ENCODE assay signal across 9 cellular contexts in the genomic region with DNA sequence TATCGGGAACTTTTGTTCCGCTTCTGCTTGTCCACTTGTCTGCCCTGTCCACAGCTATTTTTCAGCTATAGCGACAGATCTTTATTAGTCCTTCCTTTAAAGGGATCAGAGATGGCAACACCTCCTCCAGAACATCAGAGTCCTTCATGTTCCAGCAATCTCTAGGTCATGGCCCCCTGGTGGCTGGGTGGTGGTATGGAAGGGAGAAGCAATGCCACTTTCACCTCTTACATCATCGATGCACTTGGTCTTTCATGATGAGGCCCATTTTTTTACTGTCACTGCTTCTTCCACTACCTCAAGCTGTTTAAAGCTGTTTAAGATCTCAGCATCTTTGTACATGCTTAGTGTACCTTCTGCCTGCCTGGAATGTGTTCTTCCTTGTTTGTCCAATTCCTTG.
DNase-seq lines count a peak whose midpoint lies in the region; ATAC-seq lines count a peak whose summit lies in the region.
"Had no signal": no experiment of that assay in that cellular context is flagged by ENCODE, and none has a peak within 500 bp of the region (broad histone marks: within the 10 kb centered on the region; RNA-seq: fewer than 3 reads in every experiment).

No MANE protein-coding gene starts in this region.

- peak; percentile 55 for ATAC-seq in memory B cell (ENCODE audit: low read depth)
- ATAC-seq in GM18520 (IDR thresholded peaks at IDR 0.05; ENCODE audit: unreplicated experiment): no peak
- no peak for ATAC-seq in HG02938 (IDR thresholded peaks at IDR 0.05; ENCODE audit: unreplicated experiment)

- H3K27me3 Mint-ChIP-seq in memory B cell: no peaks in the 10 kb centered on the region

- no peak overlapping the region for H3K4me3 Mint-ChIP-seq in memory B cell
- H3K4me3 Mint-ChIP-seq: activated naive CD4-positive, alpha-beta T cell treated with anti-CD3 and anti-CD28 coated beads, Interleukin-2, amount 50 U/mL, for 24 hours had no signal

- peak; percentile 51 for DNase-seq in NCI-H82 (lab: John Stamatoyannopoulos, UW)
- DNase-seq in NCI-H82 treated with DMSO at 0.1 percent for 48 hours (lab: John Stamatoyannopoulos, UW; ENCODE audit: unreplicated experiment): no peak
- peak; percentile 60 for DNase-seq in OCI-M1 (lab: John Stamatoyannopoulos, UW)
- peak; percentile 2 for DNase-seq in activated effector memory CD4-positive, alpha-beta T cell treated with Interleukin-2 at 50 U/mL for 16 hours
- DNase-seq in memory B cell (ENCODE audit: low spot score in 2 of 2): peak; percentile 17 to 33
- no peak for DNase-seq in NCI-H128 (lab: John Stamatoyannopoulos, UW; ENCODE audit: unreplicated experiment)

- H3K4me1 Mint-ChIP-seq in memory B cell: no peaks in the 10 kb centered on the region
- H3K4me1 Mint-ChIP-seq: activated naive CD4-positive, alpha-beta T cell treated with anti-CD3 and anti-CD28 coated beads, Interleukin-2, amount 50 U/mL, for 24 hours had no signal

- H3K27ac Mint-ChIP-seq in memory B cell: no peak overlapping the region
- H3K27ac Mint-ChIP-seq: activated naive CD4-positive, alpha-beta T cell treated with anti-CD3 and anti-CD28 coated beads, Interleukin-2, amount 50 U/mL, for 24 hours had no signal

- H3K36me3 Mint-ChIP-seq in memory B cell: no peaks in the 10 kb centered on the region
- H3K36me3 Mint-ChIP-seq: activated naive CD4-positive, alpha-beta T cell treated with anti-CD3 and anti-CD28 coated beads, Interleukin-2, amount 50 U/mL, for 24 hours had no signal

- H3K9me3 Mint-ChIP-seq in memory B cell: no peaks in the 10 kb centered on the region
- H3K9me3 Mint-ChIP-seq: activated naive CD4-positive, alpha-beta T cell treated with anti-CD3 and anti-CD28 coated beads, Interleukin-2, amount 50 U/mL, for 24 hours had no signal

Comparison
In these comparisons a context has a peak if more than half of its experiments do, and no peak if none do; other contexts are left out.
1. DNase-seq: peak in NCI-H82 (single experiment), OCI-M1 (single experiment), activated effector memory CD4-positive, alpha-beta T cell treated with Interleukin-2 at 50 U/mL for 16 hours (single experiment) and memory B cell (2 of 2); none in NCI-H82 treated with DMSO at 0.1 percent for 48 hours (single experiment) and NCI-H128 (single experiment).